In the genomic region with DNA sequence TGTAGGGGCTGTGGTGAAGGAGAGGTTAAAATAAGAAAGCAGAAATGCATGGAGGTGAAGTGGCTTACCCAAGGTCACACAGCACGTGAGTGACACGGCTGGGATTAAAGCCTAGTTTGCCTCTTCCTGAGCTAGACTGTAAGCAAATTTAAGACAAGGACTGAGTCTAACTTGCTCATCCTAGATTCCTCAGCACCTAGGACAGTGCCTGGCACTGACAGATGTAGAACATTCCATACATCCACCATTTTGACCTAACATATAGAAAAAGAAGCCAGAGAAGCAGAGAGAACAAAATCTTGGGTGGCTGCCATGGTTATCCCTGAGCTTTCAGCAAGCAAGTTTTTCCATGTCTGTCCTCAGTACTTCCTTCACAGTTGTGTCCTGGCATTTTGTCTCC, we compare ENCODE assay signal across 30 cellular contexts.
"Had no signal": no experiment of that assay in that cellular context is flagged by ENCODE, and none has a peak within 500 bp of the region (broad histone marks: within the 10 kb centered on the region; RNA-seq: fewer than 3 reads in every experiment).

No MANE protein-coding gene starts in this region.

- H3K4me2 ChIP-seq: smooth muscle cell had no signal

- H3K36me3 ChIP-seq: colonic mucosa, esophagus squamous epithelium, lower lobe of right lung, suprapubic skin, transverse colon, upper lobe of right lung, uterus had no signal

- H3K27ac Mint-ChIP-seq: dendritic cell treated with granulocyte-macrophage colony-stimulating factor and Interleukin-4, amounts not matched to agents 40 ng/mL and 50 ng/mL, for 4 days; immature natural killer cell; natural killer cell; progenitor cell of endocrine pancreas had no signal

- H3K9ac ChIP-seq: parathyroid adenoma had no signal

- H3K4me1 Mint-ChIP-seq: immature natural killer cell; natural killer cell; stimulated activated naive CD8-positive, alpha-beta T cell treated with anti-CD3 and anti-CD28 coated beads, Interleukin-15, amount 100 ng/mL, for 72 hours had no signal

- DNase-seq: colonic mucosa; effector CD8-positive, alpha-beta T cell; erythroblast; esophagus squamous epithelium; hypothalamus; immature natural killer cell; islet precursor cell; kidney glomerular epithelial cell; left colon; left ventricle myocardium superior; lower lobe of right lung; natural killer cell; stimulated activated CD4-positive, alpha-beta T cell treated with anti-CD3 and anti-CD28 coated beads, Interleukin-12 subunit alpha, Interleukin-12 subunit beta, amount 100 ng/mL, for 4 hours; stimulated activated CD4-positive, alpha-beta T cell treated with anti-CD3 and anti-CD28 coated beads, Interleukin-1b, Interleukin-23, amount 100 ng/mL, for 48 hours; stimulated activated CD4-positive, alpha-beta T cell treated with anti-CD3 and anti-CD28 coated beads, Interleukin-4, amount 100 ng/mL, for 1 hour; stimulated activated CD8-positive, alpha-beta memory T cell treated with anti-CD3 and anti-CD28 coated beads, Interleukin-4, amount 100 ng/mL, for 48 hours; stimulated activated naive CD4-positive, alpha-beta T cell; stimulated activated naive CD8-positive, alpha-beta T cell treated with anti-CD3 and anti-CD28 coated beads, Interleukin-15, amount 100 ng/mL, for 72 hours; transverse colon; upper lobe of right lung; uterus had no signal

- H3K9me3 ChIP-seq: colonic mucosa, esophagus squamous epithelium, lower lobe of right lung, suprapubic skin, transverse colon, upper lobe of right lung, uterus had no signal

- H3K27me3 ChIP-seq: colonic mucosa, esophagus squamous epithelium, suprapubic skin, transverse colon, uterus had no signal

- H3K4me3 ChIP-seq: colonic mucosa, esophagus squamous epithelium, lower lobe of right lung, smooth muscle cell, suprapubic skin, transverse colon, upper lobe of right lung, uterus had no signal

- H2AFZ ChIP-seq: parathyroid adenoma had no signal

- H3K9me3 Mint-ChIP-seq: dendritic cell treated with granulocyte-macrophage colony-stimulating factor and Interleukin-4, amounts not matched to agents 40 ng/mL and 50 ng/mL, for 4 days; immature natural killer cell; neural crest cell; stimulated activated naive CD8-positive, alpha-beta T cell treated with anti-CD3 and anti-CD28 coated beads, Interleukin-15, amount 100 ng/mL, for 72 hours had no signal

- H3K4me3 Mint-ChIP-seq: dendritic cell treated with granulocyte-macrophage colony-stimulating factor and Interleukin-4, amounts not matched to agents 40 ng/mL and 50 ng/mL, for 4 days; immature natural killer cell; natural killer cell; neural crest cell; stimulated activated naive CD8-positive, alpha-beta T cell treated with anti-CD3 and anti-CD28 coated beads, Interleukin-15, amount 100 ng/mL, for 72 hours had no signal

- H3K27me3 Mint-ChIP-seq: dendritic cell treated with granulocyte-macrophage colony-stimulating factor and Interleukin-4, amounts not matched to agents 40 ng/mL and 50 ng/mL, for 4 days; stimulated activated naive CD8-positive, alpha-beta T cell treated with anti-CD3 and anti-CD28 coated beads, Interleukin-15, amount 100 ng/mL, for 72 hours had no signal

- H3K27ac ChIP-seq: colonic mucosa, lower lobe of right lung, parathyroid adenoma, suprapubic skin, transverse colon, upper lobe of right lung, uterus had no signal

- ATAC-seq: left colon; left ventricle myocardium superior; lower lobe of right lung; natural killer cell; sciatic nerve; stimulated activated naive CD8-positive, alpha-beta T cell treated with anti-CD3 and anti-CD28 coated beads, Interleukin-15, amount 100 ng/mL, for 72 hours; upper lobe of right lung had no signal

- FAIRE-seq: endothelial cell of umbilical vein, frontal cortex had no signal

- H3K79me2 ChIP-seq: parathyroid adenoma had no signal

- H3K36me3 Mint-ChIP-seq: immature natural killer cell, natural killer cell had no signal

- H3K4me1 ChIP-seq: colonic mucosa, esophagus squamous epithelium, lower lobe of right lung, parathyroid adenoma, suprapubic skin, transverse colon, upper lobe of right lung, uterus had no signal
